1 cellular context compared by ENCODE assay signal in the genomic region with DNA sequence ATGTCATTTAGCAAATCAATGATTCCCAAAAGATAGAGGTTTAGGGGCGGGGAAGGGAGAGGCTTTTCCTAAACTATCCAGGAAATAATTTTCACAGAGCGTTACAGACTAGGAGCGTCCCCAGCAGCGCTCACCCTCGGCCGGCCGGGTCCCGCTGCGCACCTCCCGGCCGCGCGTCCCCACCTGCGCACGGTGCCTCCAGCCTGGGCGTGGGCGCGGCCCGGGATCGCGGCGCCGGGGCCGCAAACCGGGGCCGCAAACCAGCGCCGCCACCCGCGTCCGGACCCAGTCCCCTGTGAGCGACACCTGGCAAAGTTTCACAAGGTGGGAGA.
TF ChIP-seq lines count a peak whose summit lies in the region.

No MANE protein-coding gene starts in this region.

TF ChIP-seq in K562, 482 proteins besides CTCF, POLR2A, EP300 and RAD21:
- TF ChIP-seq, protein P1, sequence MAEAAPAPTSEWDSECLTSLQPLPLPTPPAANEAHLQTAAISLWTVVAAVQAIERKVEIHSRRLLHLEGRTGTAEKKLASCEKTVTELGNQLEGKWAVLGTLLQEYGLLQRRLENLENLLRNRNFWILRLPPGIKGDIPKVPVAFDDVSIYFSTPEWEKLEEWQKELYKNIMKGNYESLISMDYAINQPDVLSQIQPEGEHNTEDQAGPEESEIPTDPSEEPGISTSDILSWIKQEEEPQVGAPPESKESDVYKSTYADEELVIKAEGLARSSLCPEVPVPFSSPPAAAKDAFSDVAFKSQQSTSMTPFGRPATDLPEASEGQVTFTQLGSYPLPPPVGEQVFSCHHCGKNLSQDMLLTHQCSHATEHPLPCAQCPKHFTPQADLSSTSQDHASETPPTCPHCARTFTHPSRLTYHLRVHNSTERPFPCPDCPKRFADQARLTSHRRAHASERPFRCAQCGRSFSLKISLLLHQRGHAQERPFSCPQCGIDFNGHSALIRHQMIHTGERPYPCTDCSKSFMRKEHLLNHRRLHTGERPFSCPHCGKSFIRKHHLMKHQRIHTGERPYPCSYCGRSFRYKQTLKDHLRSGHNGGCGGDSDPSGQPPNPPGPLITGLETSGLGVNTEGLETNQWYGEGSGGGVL (CRISPR knock-in tag; IDR thresholded peaks at IDR 0.05) = no peak
- TF ChIP-seq NRF1 (conservative IDR thresholded peaks at IDR 0.05 in 1 of 2, IDR thresholded peaks at IDR 0.05 in 1 of 2) (peak; percentile 80 to 84; a peak in 2 of 4 replicates), HDAC3 (IDR thresholded peaks at IDR 0.05; ENCODE audit: borderline replicate concordance, partially characterized antibody) (no peak), NFXL1 (CRISPR knock-in tag; IDR thresholded peaks at IDR 0.05) (no peak), ZNF232 (CRISPR knock-in tag; IDR thresholded peaks at IDR 0.05) (no peak), SAP30 (IDR thresholded peaks at IDR 0.05; ENCODE audit: borderline replicate concordance, insufficient read depth, low read depth, low read length, poor library complexity, severe bottlenecking) (peak; percentile 20), GATAD2B (IDR thresholded peaks at IDR 0.05; ENCODE audit: borderline replicate concordance) (peak; percentile 34; the same call in 1 of the 2 replicates), ZFP36 (IDR thresholded peaks at IDR 0.05; ENCODE audit: low read depth, low read length, partially characterized antibody) (no peak), TGIF2 (CRISPR knock-in tag; IDR thresholded peaks at IDR 0.05) (no peak)
- TF ChIP-seq, protein P2, sequence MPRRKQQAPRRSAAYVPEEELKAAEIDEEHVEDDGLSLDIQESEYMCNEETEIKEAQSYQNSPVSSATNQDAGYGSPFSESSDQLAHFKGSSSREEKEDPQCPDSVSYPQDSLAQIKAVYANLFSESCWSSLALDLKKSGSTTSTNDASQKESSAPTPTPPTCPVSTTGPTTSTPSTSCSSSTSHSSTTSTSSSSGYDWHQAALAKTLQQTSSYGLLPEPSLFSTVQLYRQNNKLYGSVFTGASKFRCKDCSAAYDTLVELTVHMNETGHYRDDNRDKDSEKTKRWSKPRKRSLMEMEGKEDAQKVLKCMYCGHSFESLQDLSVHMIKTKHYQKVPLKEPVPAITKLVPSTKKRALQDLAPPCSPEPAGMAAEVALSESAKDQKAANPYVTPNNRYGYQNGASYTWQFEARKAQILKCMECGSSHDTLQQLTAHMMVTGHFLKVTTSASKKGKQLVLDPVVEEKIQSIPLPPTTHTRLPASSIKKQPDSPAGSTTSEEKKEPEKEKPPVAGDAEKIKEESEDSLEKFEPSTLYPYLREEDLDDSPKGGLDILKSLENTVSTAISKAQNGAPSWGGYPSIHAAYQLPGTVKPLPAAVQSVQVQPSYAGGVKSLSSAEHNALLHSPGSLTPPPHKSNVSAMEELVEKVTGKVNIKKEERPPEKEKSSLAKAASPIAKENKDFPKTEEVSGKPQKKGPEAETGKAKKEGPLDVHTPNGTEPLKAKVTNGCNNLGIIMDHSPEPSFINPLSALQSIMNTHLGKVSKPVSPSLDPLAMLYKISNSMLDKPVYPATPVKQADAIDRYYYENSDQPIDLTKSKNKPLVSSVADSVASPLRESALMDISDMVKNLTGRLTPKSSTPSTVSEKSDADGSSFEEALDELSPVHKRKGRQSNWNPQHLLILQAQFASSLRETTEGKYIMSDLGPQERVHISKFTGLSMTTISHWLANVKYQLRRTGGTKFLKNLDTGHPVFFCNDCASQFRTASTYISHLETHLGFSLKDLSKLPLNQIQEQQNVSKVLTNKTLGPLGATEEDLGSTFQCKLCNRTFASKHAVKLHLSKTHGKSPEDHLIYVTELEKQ (CRISPR knock-in tag; IDR thresholded peaks at IDR 0.05) = no peak
- TF ChIP-seq, protein P3, sequence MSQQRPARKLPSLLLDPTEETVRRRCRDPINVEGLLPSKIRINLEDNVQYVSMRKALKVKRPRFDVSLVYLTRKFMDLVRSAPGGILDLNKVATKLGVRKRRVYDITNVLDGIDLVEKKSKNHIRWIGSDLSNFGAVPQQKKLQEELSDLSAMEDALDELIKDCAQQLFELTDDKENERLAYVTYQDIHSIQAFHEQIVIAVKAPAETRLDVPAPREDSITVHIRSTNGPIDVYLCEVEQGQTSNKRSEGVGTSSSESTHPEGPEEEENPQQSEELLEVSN (IDR thresholded peaks at IDR 0.05; ENCODE audit: borderline replicate concordance in 1 of 2, extremely low read depth in 1 of 2, insufficient read depth in 1 of 2, insufficient read length in 1 of 2, low read depth in 1 of 2, low read length in 1 of 2, poor library complexity in 1 of 2, severe bottlenecking in 1 of 2) = peak in 1 of 2 experiments; percentile 31
